Comparison of ENCODE assay signal across 2 cellular contexts in the genomic region with DNA sequence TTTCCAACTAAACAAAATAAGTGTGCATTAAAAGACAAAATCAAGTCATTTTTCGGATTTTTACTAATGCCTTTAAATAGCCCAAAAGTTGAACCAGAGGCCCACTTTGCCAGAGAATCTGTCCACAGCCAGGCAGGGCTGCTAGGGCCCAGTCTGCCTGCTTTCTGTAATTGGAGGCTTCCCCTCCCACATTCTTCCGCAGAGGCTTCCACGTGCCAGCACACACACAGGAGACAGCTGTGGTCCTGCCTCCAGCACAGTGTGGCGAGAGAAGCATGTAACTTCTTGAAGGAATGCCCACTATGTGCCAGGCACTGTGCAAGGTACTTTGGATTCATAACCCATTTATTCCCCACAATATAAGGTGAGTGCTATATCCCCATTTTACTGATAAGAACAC.
TF ChIP-seq lines count a peak whose summit lies in the region.

No MANE protein-coding gene starts in this region.

TF ChIP-seq in SK-N-SH treated with all-trans-retinoic acid at 6 μM for 48 hours, 23 proteins besides CTCF, POLR2A, EP300 and RAD21 (continued from another document):
- no peak for TF ChIP-seq CSRNP3 (CRISPR knock-in tag; IDR thresholded peaks at IDR 0.05)
- TF ChIP-seq CSDC2 (CRISPR knock-in tag; IDR thresholded peaks at IDR 0.05), result no peak
- TF ChIP-seq ISL1 (CRISPR knock-in tag; IDR thresholded peaks at IDR 0.05), result no peak
- TF ChIP-seq TOX (CRISPR knock-in tag; IDR thresholded peaks at IDR 0.05; ENCODE audit: borderline replicate concordance), result no peak
- no peak for TF ChIP-seq ZNF8 (CRISPR knock-in tag; IDR thresholded peaks at IDR 0.05)
- TF ChIP-seq, protein P1, sequence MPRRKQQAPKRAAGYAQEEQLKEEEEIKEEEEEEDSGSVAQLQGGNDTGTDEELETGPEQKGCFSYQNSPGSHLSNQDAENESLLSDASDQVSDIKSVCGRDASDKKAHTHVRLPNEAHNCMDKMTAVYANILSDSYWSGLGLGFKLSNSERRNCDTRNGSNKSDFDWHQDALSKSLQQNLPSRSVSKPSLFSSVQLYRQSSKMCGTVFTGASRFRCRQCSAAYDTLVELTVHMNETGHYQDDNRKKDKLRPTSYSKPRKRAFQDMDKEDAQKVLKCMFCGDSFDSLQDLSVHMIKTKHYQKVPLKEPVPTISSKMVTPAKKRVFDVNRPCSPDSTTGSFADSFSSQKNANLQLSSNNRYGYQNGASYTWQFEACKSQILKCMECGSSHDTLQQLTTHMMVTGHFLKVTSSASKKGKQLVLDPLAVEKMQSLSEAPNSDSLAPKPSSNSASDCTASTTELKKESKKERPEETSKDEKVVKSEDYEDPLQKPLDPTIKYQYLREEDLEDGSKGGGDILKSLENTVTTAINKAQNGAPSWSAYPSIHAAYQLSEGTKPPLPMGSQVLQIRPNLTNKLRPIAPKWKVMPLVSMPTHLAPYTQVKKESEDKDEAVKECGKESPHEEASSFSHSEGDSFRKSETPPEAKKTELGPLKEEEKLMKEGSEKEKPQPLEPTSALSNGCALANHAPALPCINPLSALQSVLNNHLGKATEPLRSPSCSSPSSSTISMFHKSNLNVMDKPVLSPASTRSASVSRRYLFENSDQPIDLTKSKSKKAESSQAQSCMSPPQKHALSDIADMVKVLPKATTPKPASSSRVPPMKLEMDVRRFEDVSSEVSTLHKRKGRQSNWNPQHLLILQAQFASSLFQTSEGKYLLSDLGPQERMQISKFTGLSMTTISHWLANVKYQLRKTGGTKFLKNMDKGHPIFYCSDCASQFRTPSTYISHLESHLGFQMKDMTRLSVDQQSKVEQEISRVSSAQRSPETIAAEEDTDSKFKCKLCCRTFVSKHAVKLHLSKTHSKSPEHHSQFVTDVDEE (CRISPR knock-in tag; IDR thresholded peaks at IDR 0.05), result no peak
- TF ChIP-seq TCF4 (CRISPR knock-in tag; IDR thresholded peaks at IDR 0.05; ENCODE audit: borderline replicate concordance), result no peak
- TF ChIP-seq OSR1 (CRISPR knock-in tag; IDR thresholded peaks at IDR 0.05), result no peak
- no peak for TF ChIP-seq ESRRG (CRISPR knock-in tag; IDR thresholded peaks at IDR 0.05)
- TF ChIP-seq ZC3H10 (CRISPR knock-in tag; IDR thresholded peaks at IDR 0.05), result no peak
- TF ChIP-seq ZFP3 (CRISPR knock-in tag; IDR thresholded peaks at IDR 0.05), result no peak
- TF ChIP-seq SNAI2 (CRISPR knock-in tag; IDR thresholded peaks at IDR 0.05), result no peak
- no peak for TF ChIP-seq BACH2 (CRISPR knock-in tag; IDR thresholded peaks at IDR 0.05; ENCODE audit: borderline replicate concordance)

TF ChIP-seq in WTC11, 78 proteins besides CTCF, POLR2A, EP300 and RAD21 (continued from another document):
- TF ChIP-seq STAT6 (CRISPR knock-in tag; conservative IDR thresholded peaks at IDR 0.05; ENCODE audit: low read depth) (no peak), GRHL2 (CRISPR knock-in tag; IDR thresholded peaks at IDR 0.05; ENCODE audit: insufficient replicate concordance, severe bottlenecking) (no peak), ZNF263 (CRISPR knock-in tag; IDR thresholded peaks at IDR 0.05; ENCODE audit: low read depth) (no peak), TP53 (CRISPR knock-in tag; IDR thresholded peaks at IDR 0.05) (no peak), SOX15 (CRISPR knock-in tag; IDR thresholded peaks at IDR 0.05) (no peak), TEAD1 (CRISPR knock-in tag; IDR thresholded peaks at IDR 0.05) (no peak), SMAD3 (CRISPR knock-in tag; IDR thresholded peaks at IDR 0.05; ENCODE audit: borderline replicate concordance) (no peak), ZSCAN18 (CRISPR knock-in tag; IDR thresholded peaks at IDR 0.05) (no peak), PREB (CRISPR knock-in tag; IDR thresholded peaks at IDR 0.05; ENCODE audit: borderline replicate concordance) (no peak), TCF7 (CRISPR knock-in tag; IDR thresholded peaks at IDR 0.05; ENCODE audit: low read depth) (no peak), TEAD4 (CRISPR knock-in tag; IDR thresholded peaks at IDR 0.05) (no peak), PRRX2 (CRISPR knock-in tag; IDR thresholded peaks at IDR 0.05) (no peak), MXD4 (CRISPR knock-in tag; IDR thresholded peaks at IDR 0.05; ENCODE audit: borderline replicate concordance) (no peak), RELA (CRISPR knock-in tag; IDR thresholded peaks at IDR 0.05; ENCODE audit: borderline replicate concordance) (no peak)
- TF ChIP-seq, protein P2, sequence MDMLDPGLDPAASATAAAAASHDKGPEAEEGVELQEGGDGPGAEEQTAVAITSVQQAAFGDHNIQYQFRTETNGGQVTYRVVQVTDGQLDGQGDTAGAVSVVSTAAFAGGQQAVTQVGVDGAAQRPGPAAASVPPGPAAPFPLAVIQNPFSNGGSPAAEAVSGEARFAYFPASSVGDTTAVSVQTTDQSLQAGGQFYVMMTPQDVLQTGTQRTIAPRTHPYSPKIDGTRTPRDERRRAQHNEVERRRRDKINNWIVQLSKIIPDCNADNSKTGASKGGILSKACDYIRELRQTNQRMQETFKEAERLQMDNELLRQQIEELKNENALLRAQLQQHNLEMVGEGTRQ (CRISPR knock-in tag; IDR thresholded peaks at IDR 0.05), result no peak
- TF ChIP-seq, protein P3, sequence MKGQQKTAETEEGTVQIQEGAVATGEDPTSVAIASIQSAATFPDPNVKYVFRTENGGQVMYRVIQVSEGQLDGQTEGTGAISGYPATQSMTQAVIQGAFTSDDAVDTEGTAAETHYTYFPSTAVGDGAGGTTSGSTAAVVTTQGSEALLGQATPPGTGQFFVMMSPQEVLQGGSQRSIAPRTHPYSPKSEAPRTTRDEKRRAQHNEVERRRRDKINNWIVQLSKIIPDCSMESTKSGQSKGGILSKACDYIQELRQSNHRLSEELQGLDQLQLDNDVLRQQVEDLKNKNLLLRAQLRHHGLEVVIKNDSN (CRISPR knock-in tag; IDR thresholded peaks at IDR 0.05), result no peak
TF ChIP-seq in WTC11: peak in this region for 0.
